ENCODE assay signal across 11 cellular contexts in the genomic region with DNA sequence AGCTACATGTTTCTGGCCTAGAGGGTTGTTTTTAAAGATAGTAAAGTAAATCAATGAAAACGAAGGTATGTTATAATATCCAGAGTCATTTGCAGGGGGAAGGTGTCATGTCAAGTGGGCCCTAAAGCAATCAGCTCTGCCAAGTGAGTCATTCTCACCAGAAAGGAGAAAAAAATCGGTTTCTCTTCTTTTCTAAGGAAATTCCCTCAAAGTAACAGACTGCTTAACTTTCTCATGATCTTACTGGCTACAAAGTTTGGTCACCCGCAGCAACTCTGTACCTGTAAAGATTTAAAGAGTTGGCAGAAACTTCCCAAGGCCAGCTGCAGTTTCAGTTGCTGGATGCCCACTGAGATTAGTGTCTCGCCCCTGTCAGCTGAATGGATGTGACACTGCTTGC. TPM values are rescaled to one million over a fixed set of nuclear protein-coding genes. Genes with fewer than 3 reads are reported as not detected.
DNase-seq lines count a peak whose midpoint lies in the region; ATAC-seq and TF ChIP-seq lines count a peak whose summit lies in the region.
"Had no signal": no experiment of that assay in that cellular context is flagged by ENCODE, and none has a peak within 500 bp of the region (broad histone marks: within the 10 kb centered on the region; RNA-seq: fewer than 3 reads in every experiment).

No MANE protein-coding gene starts in this region.

- H2BK15ac ChIP-seq in mesendoderm (replicated peaks; ENCODE audit: low read depth) = no peak overlapping the region

- no peak overlapping the region for H3K4me3 Mint-ChIP-seq in WTC11
- H3K4me3 Mint-ChIP-seq in naive thymus-derived CD8-positive, alpha-beta T cell = no peak overlapping the region

- H3K27me3 Mint-ChIP-seq in WTC11 (ENCODE audit: low read depth) = no peaks in the 10 kb centered on the region
- H3K27me3 Mint-ChIP-seq in naive thymus-derived CD8-positive, alpha-beta T cell = no peaks in the 10 kb centered on the region

- no peaks in the 10 kb centered on the region for H3K9me3 Mint-ChIP-seq in WTC11
- no peaks in the 10 kb centered on the region for H3K9me3 Mint-ChIP-seq in naive thymus-derived CD8-positive, alpha-beta T cell

- DNase-seq in GM12865 (ENCODE audit: low read depth) (peak; percentile 57), WTC11 (ENCODE audit: low spot score) (no peak), mesendoderm (peak; percentile 24), Karpas-422 (no peak)
- DNase-seq in activated effector memory CD4-positive, alpha-beta T cell treated with anti-CD3 and anti-CD28 coated beads, Interleukin-2, amount 50 U/mL, for 16 hours = no peak
- DNase-seq in naive thymus-derived CD8-positive, alpha-beta T cell = no peak
- DNase-seq: foreskin melanocyte, NCI-H774 had no signal

- H3K27me3 ChIP-seq in mesendoderm (ENCODE audit: insufficient read depth, low read length, poor library complexity) (no peaks in the 10 kb centered on the region), Karpas-422 (ENCODE audit: low read length) (no peaks in the 10 kb centered on the region)
- H3K27me3 ChIP-seq: neutrophil had no signal

- no peak overlapping the region for H4K8ac ChIP-seq in mesendoderm (ENCODE audit: low read depth, low read length)

- H3K79me1 ChIP-seq in mesendoderm (ENCODE audit: low read length) = peaks cover 5% of the 10 kb centered on the region

- no peaks in the 10 kb centered on the region for H3K36me3 Mint-ChIP-seq in WTC11
- peaks cover 0 to 3% (median 0%) of the 10 kb centered on the region in 3 donors for H3K36me3 Mint-ChIP-seq in naive thymus-derived CD8-positive, alpha-beta T cell

- ATAC-seq in GM19463 (IDR thresholded peaks at IDR 0.05; ENCODE audit: unreplicated experiment) (peak; percentile 70), WTC11 (no peak)
- ATAC-seq in naive thymus-derived CD8-positive, alpha-beta T cell = no peak

- peak overlapping the region; percentile 83 for H3K27ac Mint-ChIP-seq in WTC11
- peak overlapping the region in 4 of 10 donors; percentile 19 to 58 (median 32) for H3K27ac Mint-ChIP-seq in naive thymus-derived CD8-positive, alpha-beta T cell

- no peak overlapping the region for H2AFZ ChIP-seq in Karpas-422 (ENCODE audit: low read length)

- TF ChIP-seq CTCF in GM12865 (IDR thresholded peaks at IDR 0.05; ENCODE audit: insufficient read depth, low read depth, low read length, missing control alignments) = no peak
- no peak for TF ChIP-seq CTCF in WTC11 (IDR thresholded peaks at IDR 0.05)

- H3K4me1 Mint-ChIP-seq in WTC11 = peaks cover 69% of the 10 kb centered on the region
- peaks cover 15 to 40% (median 34%) of the 10 kb centered on the region in 4 donors for H3K4me1 Mint-ChIP-seq in naive thymus-derived CD8-positive, alpha-beta T cell

- CTCF ChIA-PET in WTC11 (lab: Charles Lee) = interaction anchor here (0.7 to 3.0 kb wide), 6 partner anchors 10 to 487 kb away, joined by 3 to 12 read pairs (median 4); no protein-coding TSS in a partner anchor

- H3K4me1 ChIP-seq in mesendoderm (ENCODE audit: control insufficient read depth, low read depth, low read length) = peaks cover 7% of the 10 kb centered on the region
- peaks cover 12% of the 10 kb centered on the region for H3K4me1 ChIP-seq in Karpas-422 (ENCODE audit: low read length)

- no peaks in the 10 kb centered on the region for H4K20me1 ChIP-seq in Karpas-422 (ENCODE audit: insufficient read depth, low read depth, low read length)

- H2BK120ac ChIP-seq in mesendoderm (ENCODE audit: low read depth, low read length) = no peak overlapping the region

- no peak overlapping the region for H3K18ac ChIP-seq in mesendoderm (ENCODE audit: low read length)

- H3K4me2 ChIP-seq in mesendoderm (ENCODE audit: low read length) (no peak overlapping the region), Karpas-422 (ENCODE audit: low read depth, low read length, poor library complexity, severe bottlenecking) (no peak overlapping the region)

- no peak overlapping the region for H3K4ac ChIP-seq in mesendoderm (ENCODE audit: low read depth, low read length)

- POLR2A ChIA-PET in WTC11 (lab: Charles Lee) = interaction anchor here (1.3 kb wide), 1 partner anchor 99 kb away, joined by 3 read pairs; no protein-coding TSS in a partner anchor
- POLR2A ChIA-PET in naive thymus-derived CD8-positive, alpha-beta T cell (lab: Charles Lee) = no interaction called here

- H3K56ac ChIP-seq in mesendoderm (ENCODE audit: low read length) = peak overlapping the region; percentile 30

- no peak overlapping the region for H2BK5ac ChIP-seq in mesendoderm (ENCODE audit: low read length)

- WGBS in mesendoderm (ENCODE audit: extremely low coverage, insufficient coverage, low lambda C conversion rate) = no CpG with 5 or more reads among the region's 4 CpGs

- H4K5ac ChIP-seq in mesendoderm (ENCODE audit: low read length) = no peak overlapping the region

- H3K4me3 ChIP-seq in GM12865 (ENCODE audit: low read depth, low read length) (no peak overlapping the region), mesendoderm (ENCODE audit: low read length) (no peak overlapping the region), Karpas-422 (ENCODE audit: low read length) (no peak overlapping the region)

- no peak overlapping the region for H3K23ac ChIP-seq in mesendoderm (ENCODE audit: low read length)

- H3K9ac ChIP-seq in mesendoderm (ENCODE audit: low read length) = no peak overlapping the region
- H3K9ac ChIP-seq in Karpas-422 (ENCODE audit: low read length) = no peak overlapping the region

- no peaks in the 10 kb centered on the region for H3K9me2 ChIP-seq in Karpas-422 (replicated peaks; ENCODE audit: insufficient read depth, low read length)

- H3K79me2 ChIP-seq in mesendoderm (ENCODE audit: control insufficient read depth, insufficient read depth, low read length) (peaks cover 1% of the 10 kb centered on the region), Karpas-422 (ENCODE audit: low read length) (peaks cover 8% of the 10 kb centered on the region)

- H3K9me3 ChIP-seq in Karpas-422 (ENCODE audit: low read length) = no peaks in the 10 kb centered on the region
- H3K9me3 ChIP-seq: neutrophil had no signal

- H3K27ac ChIP-seq in mesendoderm (ENCODE audit: low read depth, low read length) (no peak overlapping the region), Karpas-422 (ENCODE audit: low read length) (no peak overlapping the region)
- H3K27ac ChIP-seq: HL-60, neutrophil had no signal

- no peak overlapping the region for H2AK5ac ChIP-seq in mesendoderm (ENCODE audit: low read length)

- H3K36me3 ChIP-seq in mesendoderm (ENCODE audit: control insufficient read depth, insufficient read depth, low read length) (no peaks in the 10 kb centered on the region), Karpas-422 (ENCODE audit: insufficient read depth, low read length) (no peaks in the 10 kb centered on the region)
- H3K36me3 ChIP-seq: neutrophil had no signal

TF ChIP-seq in WTC11, 78 proteins besides CTCF, POLR2A, EP300 and RAD21:
- TF ChIP-seq EMX1 (CRISPR knock-in tag; IDR thresholded peaks at IDR 0.05) = no peak
- TF ChIP-seq GABPB1 (CRISPR knock-in tag; IDR thresholded peaks at IDR 0.05) = no peak
- TF ChIP-seq, protein P1, sequence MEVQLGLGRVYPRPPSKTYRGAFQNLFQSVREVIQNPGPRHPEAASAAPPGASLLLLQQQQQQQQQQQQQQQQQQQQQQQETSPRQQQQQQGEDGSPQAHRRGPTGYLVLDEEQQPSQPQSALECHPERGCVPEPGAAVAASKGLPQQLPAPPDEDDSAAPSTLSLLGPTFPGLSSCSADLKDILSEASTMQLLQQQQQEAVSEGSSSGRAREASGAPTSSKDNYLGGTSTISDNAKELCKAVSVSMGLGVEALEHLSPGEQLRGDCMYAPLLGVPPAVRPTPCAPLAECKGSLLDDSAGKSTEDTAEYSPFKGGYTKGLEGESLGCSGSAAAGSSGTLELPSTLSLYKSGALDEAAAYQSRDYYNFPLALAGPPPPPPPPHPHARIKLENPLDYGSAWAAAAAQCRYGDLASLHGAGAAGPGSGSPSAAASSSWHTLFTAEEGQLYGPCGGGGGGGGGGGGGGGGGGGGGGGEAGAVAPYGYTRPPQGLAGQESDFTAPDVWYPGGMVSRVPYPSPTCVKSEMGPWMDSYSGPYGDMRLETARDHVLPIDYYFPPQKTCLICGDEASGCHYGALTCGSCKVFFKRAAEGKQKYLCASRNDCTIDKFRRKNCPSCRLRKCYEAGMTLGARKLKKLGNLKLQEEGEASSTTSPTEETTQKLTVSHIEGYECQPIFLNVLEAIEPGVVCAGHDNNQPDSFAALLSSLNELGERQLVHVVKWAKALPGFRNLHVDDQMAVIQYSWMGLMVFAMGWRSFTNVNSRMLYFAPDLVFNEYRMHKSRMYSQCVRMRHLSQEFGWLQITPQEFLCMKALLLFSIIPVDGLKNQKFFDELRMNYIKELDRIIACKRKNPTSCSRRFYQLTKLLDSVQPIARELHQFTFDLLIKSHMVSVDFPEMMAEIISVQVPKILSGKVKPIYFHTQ (CRISPR knock-in tag; IDR thresholded peaks at IDR 0.05) = no peak
- no peak for TF ChIP-seq ZNF219 (CRISPR knock-in tag; IDR thresholded peaks at IDR 0.05; ENCODE audit: borderline replicate concordance)
- no peak for TF ChIP-seq ZNF232 (CRISPR knock-in tag; IDR thresholded peaks at IDR 0.05)
- TF ChIP-seq MYBL2 (CRISPR knock-in tag; IDR thresholded peaks at IDR 0.05) = no peak
- TF ChIP-seq GTF2I (CRISPR knock-in tag; conservative IDR thresholded peaks at IDR 0.05) = no peak
TF ChIP-seq in WTC11: peak in this region for 0.

RNA-seq across cellular contexts. Expression of a gene that starts 5.5 kb away (rescaled TPM):
- 0.55 to 0.61 TPM (median 0.60 TPM) in 3 replicates for total RNA-seq in WTC11 (2021)
- 0.29 TPM for polyA plus RNA-seq in mesendoderm (2013, experiment 1 of 2)
- polyA plus RNA-seq in mesendoderm (2013, experiment 2 of 2) = 0.32 TPM
- total RNA-seq in Karpas-422 (2014; rRNA removed; shearing (Covaris generic); ENCODE audit: low replicate concordance) = 0.07 and 0.79 TPM in 2 replicates
- under 1 TPM; 0.30 to 0.55 TPM for total RNA-seq in naive thymus-derived CD8-positive, alpha-beta T cell
- under 1 TPM in 2 of 3 donors, not detected in 1; 0.44 to 0.85 TPM for polyA plus RNA-seq in naive thymus-derived CD8-positive, alpha-beta T cell

Comparison
In these comparisons a context has a peak if more than half of its experiments do, and no peak if none do; other contexts are left out.
1. DNase-seq: peak in GM12865 (single experiment) and mesendoderm (single experiment); none in WTC11 (single experiment), Karpas-422 (single experiment), activated effector memory CD4-positive, alpha-beta T cell treated with anti-CD3 and anti-CD28 coated beads, Interleukin-2, amount 50 U/mL, for 16 hours (single experiment) and naive thymus-derived CD8-positive, alpha-beta T cell (0 of 10).